In genomic region chr9:13181652-13182051, GRCh38 we compare ENCODE assay signal across 12 cellular contexts.
DNase-seq lines count a peak whose midpoint lies in the region; FAIRE-seq and TF ChIP-seq lines count a peak whose summit lies in the region.
"Had no signal": no experiment of that assay in that cellular context is flagged by ENCODE, and none has a peak within 500 bp of the region (broad histone marks: within the 10 kb centered on the region; RNA-seq: fewer than 3 reads in every experiment).

No MANE protein-coding gene starts in this region.

- H3K4me3 ChIP-seq in bronchial epithelial cell (ENCODE audit: low read depth, low read length), result no peak overlapping the region
- H3K4me3 ChIP-seq: colonic mucosa had no signal

- no peaks in the 10 kb centered on the region for H3K27me3 ChIP-seq in bronchial epithelial cell (ENCODE audit: control insufficient read depth, insufficient read depth, low read length)
- H3K27me3 ChIP-seq: colonic mucosa had no signal

- no peaks in the 10 kb centered on the region for H3K4me1 Mint-ChIP-seq in activated naive CD8-positive, alpha-beta T cell treated with anti-CD3 and anti-CD28 coated beads for 36 hours
- H3K4me1 Mint-ChIP-seq: naive thymus-derived CD8-positive, alpha-beta T cell had no signal

- DNase-seq in ELF-1 (ENCODE audit: low read depth, low spot score), result peak; percentile 81
- peak; percentile 61 for DNase-seq in NCI-H226
- peak; percentile 95 for DNase-seq in bronchial epithelial cell (ENCODE audit: low read depth)
- DNase-seq in myocyte (ENCODE audit: low read depth), result peak; percentile 52
- DNase-seq in activated CD4-positive, alpha-beta T cell treated with anti-CD3 and anti-CD28 coated beads for 4 hours, result no peak
- no peak for DNase-seq in activated naive CD8-positive, alpha-beta T cell treated with anti-CD3 and anti-CD28 coated beads for 36 hours
- no peak for DNase-seq in T1000 (lab: John Stamatoyannopoulos, UW)
- no peak for DNase-seq in DMS114 treated with DMSO at 0.1 percent for 48 hours (lab: John Stamatoyannopoulos, UW; ENCODE audit: unreplicated experiment)
- DNase-seq: colonic mucosa; GDM1; kidney glomerular epithelial cell; naive thymus-derived CD8-positive, alpha-beta T cell had no signal

- no peaks in the 10 kb centered on the region for H3K27me3 Mint-ChIP-seq in activated naive CD8-positive, alpha-beta T cell treated with anti-CD3 and anti-CD28 coated beads for 36 hours
- H3K27me3 Mint-ChIP-seq: naive thymus-derived CD8-positive, alpha-beta T cell had no signal

- peaks cover 1% of the 10 kb centered on the region for H3K9me3 Mint-ChIP-seq in activated naive CD8-positive, alpha-beta T cell treated with anti-CD3 and anti-CD28 coated beads for 36 hours

- no peak for FAIRE-seq in bronchial epithelial cell (lab: Jason Lieb, UNC)

- no peak overlapping the region for H3K4me3 Mint-ChIP-seq in activated naive CD8-positive, alpha-beta T cell treated with anti-CD3 and anti-CD28 coated beads for 36 hours
- H3K4me3 Mint-ChIP-seq: naive thymus-derived CD8-positive, alpha-beta T cell had no signal

- no peak overlapping the region for H3K27ac Mint-ChIP-seq in activated naive CD8-positive, alpha-beta T cell treated with anti-CD3 and anti-CD28 coated beads for 36 hours
- H3K27ac Mint-ChIP-seq: naive thymus-derived CD8-positive, alpha-beta T cell had no signal

- H3K36me3 ChIP-seq in bronchial epithelial cell (ENCODE audit: control insufficient read depth, insufficient read depth, low read length), result no peaks in the 10 kb centered on the region
- H3K36me3 ChIP-seq: colonic mucosa had no signal

- no peak for TF ChIP-seq CTCF in bronchial epithelial cell (IDR thresholded peaks at IDR 0.05; ENCODE audit: insufficient read depth, low read length, severe bottlenecking)

- no peaks in the 10 kb centered on the region for H3K36me3 Mint-ChIP-seq in activated naive CD8-positive, alpha-beta T cell treated with anti-CD3 and anti-CD28 coated beads for 36 hours
- H3K36me3 Mint-ChIP-seq: naive thymus-derived CD8-positive, alpha-beta T cell had no signal

Comparison
In these comparisons a context has a peak if more than half of its experiments do, and no peak if none do; other contexts are left out.
1. DNase-seq: peak in ELF-1 (single experiment), NCI-H226 (single experiment), bronchial epithelial cell (single experiment) and myocyte (single experiment); none in activated CD4-positive, alpha-beta T cell treated with anti-CD3 and anti-CD28 coated beads for 4 hours (0 of 2), activated naive CD8-positive, alpha-beta T cell treated with anti-CD3 and anti-CD28 coated beads for 36 hours (single experiment), T1000 (single experiment) and DMS114 treated with DMSO at 0.1 percent for 48 hours (single experiment).